Comparison of ENCODE assay signal across 1 cellular context in genomic region chr6:35170166-35170565, GRCh38.
TF ChIP-seq lines count a peak whose summit lies in the region.

No MANE protein-coding gene starts in this region.

TF ChIP-seq in IMR-90, 13 proteins besides CTCF, POLR2A, EP300 and RAD21 (continued from another document):
- no peak for TF ChIP-seq MAZ (IDR thresholded peaks at IDR 0.05; ENCODE audit: borderline replicate concordance, low read depth, low read length)
